7 cellular contexts compared by ENCODE assay signal in genomic region chr6:129672883-129673631, GRCh38. TPM values are rescaled to one million over a fixed set of nuclear protein-coding genes. Genes with fewer than 3 reads are reported as not detected.
DNase-seq lines count a peak whose midpoint lies in the region; ATAC-seq, FAIRE-seq and TF ChIP-seq lines count a peak whose summit lies in the region.

No MANE protein-coding gene starts in this region.

- H3K9ac ChIP-seq in mesendoderm (ENCODE audit: low read length): no peak overlapping the region

- no peak overlapping the region for H2BK5ac ChIP-seq in mesendoderm (ENCODE audit: low read length)

- H3K9me3 ChIP-seq in body of pancreas: no peaks in the 10 kb centered on the region

- FAIRE-seq in GM18507 (lab: Jason Lieb, UNC): peak; percentile 82

- H3K4ac ChIP-seq in mesendoderm (ENCODE audit: low read depth, low read length): no peak overlapping the region

- H3K4me2 ChIP-seq in mesendoderm (ENCODE audit: low read length): no peak overlapping the region

- peaks cover 48% of the 10 kb centered on the region for H3K4me1 ChIP-seq in body of pancreas
- no peaks in the 10 kb centered on the region for H3K4me1 ChIP-seq in mesendoderm (ENCODE audit: control insufficient read depth, low read depth, low read length)

- H2BK120ac ChIP-seq in mesendoderm (ENCODE audit: low read depth, low read length): no peak overlapping the region

- H3K36me3 ChIP-seq in body of pancreas (replicated peaks in 1 of 2; ENCODE audit: insufficient read depth in 1 of 2, low read depth in 2 of 2) (no peaks in the 10 kb centered on the region), mesendoderm (ENCODE audit: control insufficient read depth, insufficient read depth, low read length) (no peaks in the 10 kb centered on the region)

- H3K56ac ChIP-seq in mesendoderm (ENCODE audit: low read length): no peak overlapping the region

- 36 to 44% methylated on average over 2 of the region's 2 CpGs for WGBS in body of pancreas, 2 donors
- no CpG with 5 or more reads among the region's 2 CpGs for WGBS in mesendoderm (ENCODE audit: extremely low coverage, insufficient coverage, low lambda C conversion rate)

- no peak overlapping the region for H3K23ac ChIP-seq in mesendoderm (ENCODE audit: low read length)

- no peak for TF ChIP-seq POLR2A in body of pancreas (IDR thresholded peaks at IDR 0.05)

- H4K5ac ChIP-seq in mesendoderm (ENCODE audit: low read length): no peak overlapping the region

- DNase-seq in GM18507 (ENCODE audit: extremely low spot score, insufficient read length, low read depth) (no peak), H4 (ENCODE audit: low spot score) (peak; percentile 39), Kasumi-1 (lab: John Stamatoyannopoulos, UW) (peak; percentile 56 to 58), body of pancreas (no peak), mesendoderm (peak; percentile 66), retina (no peak), NCI-H446 treated with DMSO at 0.1 percent for 48 hours (lab: John Stamatoyannopoulos, UW) (no peak)

- no peaks in the 10 kb centered on the region for H3K27me3 ChIP-seq in body of pancreas
- no peaks in the 10 kb centered on the region for H3K27me3 ChIP-seq in mesendoderm (ENCODE audit: insufficient read depth, low read length, poor library complexity)

- no peaks in the 10 kb centered on the region for H3K79me2 ChIP-seq in mesendoderm (ENCODE audit: control insufficient read depth, insufficient read depth, low read length)

- TF ChIP-seq CTCF in body of pancreas (IDR thresholded peaks at IDR 0.05): no peak

- no peak overlapping the region for H3K18ac ChIP-seq in mesendoderm (ENCODE audit: low read length)

- intact Hi-C loops in body of pancreas (cut with DNase I): no loop called here

- peak; percentile 47 for ATAC-seq in body of pancreas

- no peak overlapping the region for H4K8ac ChIP-seq in mesendoderm (ENCODE audit: low read depth, low read length)

- H3K4me3 ChIP-seq in body of pancreas (no peak overlapping the region), mesendoderm (ENCODE audit: low read length) (no peak overlapping the region)

- no peak overlapping the region for H2BK15ac ChIP-seq in mesendoderm (replicated peaks; ENCODE audit: low read depth)

- no peaks in the 10 kb centered on the region for H3K79me1 ChIP-seq in mesendoderm (ENCODE audit: low read length)

- H2AK5ac ChIP-seq in mesendoderm (ENCODE audit: low read length): no peak overlapping the region

- H3K27ac ChIP-seq in body of pancreas (peak overlapping the region; percentile 10 to 78 (median 36)), mesendoderm (ENCODE audit: low read depth, low read length) (no peak overlapping the region)

RNA-seq across cellular contexts. Expression of gene ARHGAP18, which starts 36.9 kb away (rescaled TPM):
- 8.0 and 8.9 TPM in 2 replicates for total RNA-seq in H4 (2014; rRNA removed; shearing (Covaris generic))
- total RNA-seq in body of pancreas: 10 to 100 TPM; 16.2 to 30.6 TPM
- 5.2 TPM for polyA plus RNA-seq in mesendoderm (2013, experiment 1 of 2)
- polyA plus RNA-seq in mesendoderm (2013, experiment 2 of 2): 4.9 TPM

Comparison
In these comparisons a context has a peak if more than half of its experiments do, and no peak if none do; other contexts are left out.
1. DNase-seq: peak in H4 (single experiment), Kasumi-1 (2 of 2) and mesendoderm (single experiment); none in GM18507 (single experiment), body of pancreas (0 of 4), retina (single experiment) and NCI-H446 treated with DMSO at 0.1 percent for 48 hours (single experiment).